ENCODE assay signal across 8 cellular contexts in the genomic region with DNA sequence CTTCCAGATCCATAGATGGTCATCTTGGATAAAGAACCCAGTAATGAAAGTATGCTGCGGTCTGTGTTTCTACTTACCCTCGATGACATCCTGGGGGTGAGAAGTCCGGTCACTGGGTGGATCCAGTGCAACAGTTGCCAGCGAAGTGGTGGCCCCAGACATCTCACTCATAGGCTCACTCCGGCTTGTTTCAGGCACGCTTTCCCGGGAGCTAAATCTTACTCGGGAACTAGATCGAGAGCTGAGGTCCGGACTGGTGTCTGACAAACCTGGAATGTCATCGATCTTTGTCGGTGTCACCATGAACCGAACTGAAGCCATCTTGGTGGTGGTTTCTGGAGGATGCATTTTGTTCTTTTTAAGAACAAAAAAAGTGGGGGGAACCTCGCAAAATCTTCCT. TPM values are rescaled to one million over a fixed set of nuclear protein-coding genes. Genes with fewer than 3 reads are reported as not detected.
A peak's percentile ranks its signal among the peaks of the same experiment; 100 is the strongest.
DNase-seq lines count a peak whose midpoint lies in the region; ATAC-seq and TF ChIP-seq lines count a peak whose summit lies in the region.

No MANE protein-coding gene starts in this region.

- H3K79me2 ChIP-seq in neural cell (replicated peaks; ENCODE audit: insufficient read depth, low read length), result peaks cover 12% of the 10 kb centered on the region

- TF ChIP-seq RAD21 in neural cell (conservative IDR thresholded peaks at IDR 0.05), result no peak

- no peaks in the 10 kb centered on the region; the same call in 1 of the 2 replicates for H3K36me3 ChIP-seq in GM06990 (ENCODE audit: control insufficient read depth, insufficient read depth, low read length)
- H3K36me3 ChIP-seq in neural cell (ENCODE audit: insufficient read depth, low read length), result no peaks in the 10 kb centered on the region

- DNase-seq in GM06990 (ENCODE audit: extremely low read depth, insufficient read length) (peak; percentile 42), GM03348 (ENCODE audit: low spot score) (no peak)
- no peak for DNase-seq in central memory CD8-positive, alpha-beta T cell (ENCODE audit: low spot score in 2 of 2)
- DNase-seq in stimulated activated CD4-positive, alpha-beta T cell treated with anti-CD3 and anti-CD28 coated beads, Interleukin-4, amount 100 ng/mL, for 24 hours, result no peak
- no peak for DNase-seq in stimulated activated CD4-positive, alpha-beta T cell treated with anti-CD3 and anti-CD28 coated beads, Interleukin-2, amount 100 ng/mL, for 24 hours

- peaks cover 7% of the 10 kb centered on the region for H3K36me3 Mint-ChIP-seq in IgD-negative memory B cell
- H3K36me3 Mint-ChIP-seq in central memory CD8-positive, alpha-beta T cell (ENCODE audit: insufficient read depth), result peaks cover 24% of the 10 kb centered on the region

- no peak for TF ChIP-seq EP300 in neural cell (conservative IDR thresholded peaks at IDR 0.05; ENCODE audit: poor library complexity, severe bottlenecking)

- H3F3A ChIP-seq in neural cell (ENCODE audit: insufficient read depth, low read length, poor library complexity, severe bottlenecking), result no peaks in the 10 kb centered on the region

- H3K27ac Mint-ChIP-seq in IgD-negative memory B cell, result peak overlapping the region; percentile 86 to 96 (median 94)
- H3K27ac Mint-ChIP-seq in central memory CD8-positive, alpha-beta T cell (ENCODE audit: low read depth), result peak overlapping the region; percentile 96

- no peak for ATAC-seq in central memory CD8-positive, alpha-beta T cell (replicated peaks; ENCODE audit: extremely low read depth, poor library complexity, severe bottlenecking)
- no peak for ATAC-seq in HG03095 (IDR thresholded peaks at IDR 0.05; ENCODE audit: unreplicated experiment)

- H3K9me3 Mint-ChIP-seq in IgD-negative memory B cell, result no peaks in the 10 kb centered on the region
- H3K9me3 Mint-ChIP-seq in central memory CD8-positive, alpha-beta T cell, result no peaks in the 10 kb centered on the region

- H2AFZ ChIP-seq in neural cell (ENCODE audit: low read depth, low read length), result no peak overlapping the region

- H3K27ac ChIP-seq in neural cell (ENCODE audit: low read length), result no peak overlapping the region

- peaks cover 24 to 43% (median 39%) of the 10 kb centered on the region in 3 donors for H3K4me1 Mint-ChIP-seq in IgD-negative memory B cell
- H3K4me1 Mint-ChIP-seq in central memory CD8-positive, alpha-beta T cell, result peaks cover 43% of the 10 kb centered on the region

- peak overlapping the region; percentile 96 for H3K4me2 ChIP-seq in neural cell (ENCODE audit: low read length)

- H3K4me3 Mint-ChIP-seq in IgD-negative memory B cell, result peak overlapping the region; percentile 93 to 99 (median 98)
- H3K4me3 Mint-ChIP-seq in central memory CD8-positive, alpha-beta T cell, result peak overlapping the region; percentile 96

- no peaks in the 10 kb centered on the region for H4K20me1 ChIP-seq in neural cell (ENCODE audit: insufficient read depth)

- no peak overlapping the region for H3K9ac ChIP-seq in neural cell (ENCODE audit: low read length)

- TF ChIP-seq CTCF in GM06990 (IDR thresholded peaks at IDR 0.05; ENCODE audit: insufficient read depth, low read length, poor library complexity, severe bottlenecking) (no peak), neural cell (IDR thresholded peaks at IDR 0.05; ENCODE audit: poor library complexity, severe bottlenecking) (no peak)

- H3K9me2 ChIP-seq in neural cell (ENCODE audit: insufficient read depth, low read length), result no peaks in the 10 kb centered on the region

- H3K4me3 ChIP-seq in GM06990 (replicated peaks; ENCODE audit: low read depth, low read length) (peak overlapping the region; percentile 95), neural cell (ENCODE audit: low read length) (peak overlapping the region; percentile 99)

- no peaks in the 10 kb centered on the region for H3K9me3 ChIP-seq in neural cell (ENCODE audit: low read length)

- no peaks in the 10 kb centered on the region for H3K27me3 Mint-ChIP-seq in IgD-negative memory B cell
- H3K27me3 Mint-ChIP-seq in central memory CD8-positive, alpha-beta T cell, result no peaks in the 10 kb centered on the region

- H3K27me3 ChIP-seq in GM06990 (replicated peaks; ENCODE audit: control insufficient read depth, insufficient read depth, low read length) (no peaks in the 10 kb centered on the region), neural cell (ENCODE audit: insufficient read depth, low read depth, low read length) (no peaks in the 10 kb centered on the region)

TF ChIP-seq in neural cell, 6 proteins besides CTCF, POLR2A, EP300 and RAD21:
- TF ChIP-seq REST (IDR thresholded peaks at IDR 0.05; ENCODE audit: borderline replicate concordance) (no peak), POLR2AphosphoS5 (IDR thresholded peaks at IDR 0.05) (no peak), TAF1 (IDR thresholded peaks at IDR 0.05; ENCODE audit: low read depth) (no peak)

RNA-seq across cellular contexts. Expression of gene SLC12A6, which starts 1.2 kb away (rescaled TPM):
- polyA plus RNA-seq in IgD-negative memory B cell, result 8.7 TPM
- polyA plus RNA-seq in neural cell, result 7.0 and 7.3 TPM in 2 replicates
- polyA minus RNA-seq in neural cell, result 39.0 and 43.6 TPM in 2 replicates

RNA-seq across cellular contexts. Expression of gene NOP10, which starts 6.6 kb away (rescaled TPM):
- polyA plus RNA-seq in IgD-negative memory B cell, result 350 TPM
- 263 and 288 TPM in 2 replicates for polyA plus RNA-seq in neural cell
- 60.9 and 86.7 TPM in 2 replicates for polyA minus RNA-seq in neural cell

RNA-seq across cellular contexts. Expression of gene NUTM1, which starts 6.8 kb away (rescaled TPM):
- not detected for polyA plus RNA-seq in IgD-negative memory B cell
- not detected in 2 replicates for polyA plus RNA-seq in neural cell
- not detected in 2 replicates for polyA minus RNA-seq in neural cell

RNA-seq across cellular contexts. Expression of gene LPCAT4, which starts 30.7 kb away (rescaled TPM):
- 8.5 TPM for polyA plus RNA-seq in IgD-negative memory B cell
- 76.7 and 93.3 TPM in 2 replicates for polyA plus RNA-seq in neural cell
- polyA minus RNA-seq in neural cell, result 25.1 and 25.6 TPM in 2 replicates
